ENCODE assay signal across 18 cellular contexts in the genomic region with DNA sequence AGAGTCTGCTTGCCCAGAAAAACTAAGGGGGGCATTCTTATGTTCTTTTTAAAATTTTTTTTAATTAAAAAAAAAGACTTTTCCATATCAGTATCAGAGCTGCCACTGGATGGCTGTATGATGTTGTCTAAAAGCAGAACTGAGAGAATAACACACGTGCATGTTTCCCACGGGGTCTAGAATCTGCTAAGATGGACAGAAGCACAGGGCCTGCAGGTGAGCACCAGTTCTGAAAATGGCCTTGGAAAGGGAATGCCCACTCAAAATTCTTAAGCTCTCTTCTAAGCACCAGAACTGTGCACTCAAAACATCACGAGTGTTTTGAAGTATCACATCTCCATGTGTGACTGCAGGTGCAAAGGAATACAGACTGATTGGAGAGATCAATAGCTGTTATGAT.
A peak's percentile ranks its signal among the peaks of the same experiment; 100 is the strongest.
DNase-seq lines count a peak whose midpoint lies in the region; ATAC-seq, FAIRE-seq and TF ChIP-seq lines count a peak whose summit lies in the region.
"Had no signal": no experiment of that assay in that cellular context is flagged by ENCODE, and none has a peak within 500 bp of the region (broad histone marks: within the 10 kb centered on the region; RNA-seq: fewer than 3 reads in every experiment).

No MANE protein-coding gene starts in this region.

- H3K27ac ChIP-seq in OCI-LY7 (ENCODE audit: low read depth, low read length, poor library complexity, severe bottlenecking): no peak overlapping the region
- H3K27ac ChIP-seq in neuronal stem cell (replicated peaks; ENCODE audit: low read length): peak overlapping the region; percentile 4
- H3K27ac ChIP-seq in gastroesophageal sphincter: no peak overlapping the region
- H3K27ac ChIP-seq: SJCRH30 had no signal

- ATAC-seq in GM21526 (IDR thresholded peaks at IDR 0.05; ENCODE audit: low FRiP score, unreplicated experiment): peak; percentile 59
- ATAC-seq in gastroesophageal sphincter: no peak
- no peak for ATAC-seq in GM21360 (IDR thresholded peaks at IDR 0.05; ENCODE audit: unreplicated experiment)

- no peak overlapping the region for H2BK15ac ChIP-seq in neuronal stem cell (ENCODE audit: low read length)

- H3K4ac ChIP-seq in neuronal stem cell (ENCODE audit: low read length): no peak overlapping the region

- no peak overlapping the region for H4K91ac ChIP-seq in neuronal stem cell (ENCODE audit: low read depth, low read length, poor library complexity)

- no peak overlapping the region for H4K8ac ChIP-seq in neuronal stem cell (ENCODE audit: low read depth, low read length)

- H2AK5ac ChIP-seq in neuronal stem cell (ENCODE audit: low read depth, low read length): no peak overlapping the region

- H3K4me1 ChIP-seq in OCI-LY7 (ENCODE audit: insufficient read depth, low read length, poor library complexity, severe bottlenecking) (peaks cover 4% of the 10 kb centered on the region), neuronal stem cell (ENCODE audit: control insufficient read depth in 2 of 2, insufficient read depth in 1 of 2, low read depth in 1 of 2, low read length in 2 of 2) (peaks cover 0 to 8% of the 10 kb centered on the region in 2 donors), gastroesophageal sphincter (no peaks in the 10 kb centered on the region)

- FAIRE-seq in GM12892 (lab: Jason Lieb, UNC): peak; percentile 75

- BruUV-seq in OCI-LY7 (replicated peaks; lab: Mats Ljungman, UMichigan): no TSS peak

- TF ChIP-seq EP300 in gastroesophageal sphincter (IDR thresholded peaks at IDR 0.05): no peak

- TF ChIP-seq CTCF in OCI-LY7 (conservative IDR thresholded peaks at IDR 0.05; ENCODE audit: low read length) (0 out of 2 replicates have a peak, but pooled peaks have one; percentile 45), gastroesophageal sphincter (IDR thresholded peaks at IDR 0.05) (no peak)

- no peak overlapping the region for H3K23ac ChIP-seq in neuronal stem cell (ENCODE audit: low read depth, low read length, poor library complexity)

- no peak overlapping the region for H2BK120ac ChIP-seq in neuronal stem cell (ENCODE audit: low read depth, low read length)

- H3K79me2 ChIP-seq in OCI-LY7 (ENCODE audit: insufficient read depth, low read depth, low read length): no peaks in the 10 kb centered on the region

- H3K4me3 ChIP-seq in OCI-LY7 (ENCODE audit: low read depth, low read length, poor library complexity, severe bottlenecking) (no peak overlapping the region), neuronal stem cell (ENCODE audit: low read length in 2 of 2) (no peak overlapping the region), gastroesophageal sphincter (no peak overlapping the region)
- H3K4me3 ChIP-seq: SJCRH30 had no signal

- POLR2A ChIA-PET in OCI-LY7 (lab: Charles Lee): interaction anchor here (0.5 to 1.1 kb wide), 3 partner anchors 14 to 216 kb away, joined by 3 to 4 read pairs (median 3); no protein-coding TSS in a partner anchor

- intact Hi-C loops in OCI-LY7 (cut with micrococcal nuclease; ENCODE audit: unreplicated experiment): no loop called here

- H3K79me1 ChIP-seq in neuronal stem cell (ENCODE audit: low read depth, low read length): no peaks in the 10 kb centered on the region

- no peaks in the 10 kb centered on the region for H4K20me1 ChIP-seq in OCI-LY7 (ENCODE audit: insufficient read depth, low read length)

- H2BK5ac ChIP-seq in neuronal stem cell (ENCODE audit: low read length): no peak overlapping the region

- no peak overlapping the region for H3K18ac ChIP-seq in neuronal stem cell (ENCODE audit: low read length)

- H3K9ac ChIP-seq in neuronal stem cell (ENCODE audit: low read depth, low read length, poor library complexity): no peak overlapping the region

- CTCF ChIA-PET in OCI-LY7 (lab: Charles Lee; ENCODE audit: unreplicated experiment): no interaction called here

- no peak overlapping the region for H2AFZ ChIP-seq in OCI-LY7 (ENCODE audit: low read length)
- peak overlapping the region; percentile 15 for H2AFZ ChIP-seq in neuronal stem cell (ENCODE audit: low read length)

- no peak overlapping the region for H3K14ac ChIP-seq in neuronal stem cell (ENCODE audit: low read length)

- WGBS in neuronal stem cell (ENCODE audit: extremely low coverage in 2 of 2, insufficient read length in 2 of 2, insufficient replicate concordance in 1 of 2), 2 donors: no CpG with 5 or more reads among the region's 3 CpGs
- 65 to 74% methylated on average over 3 of the region's 3 CpGs for WGBS in gastroesophageal sphincter (ENCODE audit: low coverage in 1 of 2), 2 donors

- no peak overlapping the region for H2BK12ac ChIP-seq in neuronal stem cell (ENCODE audit: low read length)

- TF ChIP-seq POLR2A in GM12892 (IDR thresholded peaks at IDR 0.05; ENCODE audit: low read depth, low read length) (no peak), gastroesophageal sphincter (IDR thresholded peaks at IDR 0.05) (no peak)

- no peak for DNase-seq in GM12892 (ENCODE audit: insufficient read length)
- peak; percentile 41 for DNase-seq in OCI-LY7 (ENCODE audit: low spot score)
- DNase-seq in neuronal stem cell (ENCODE audit: low spot score): no peak
- DNase-seq in glomerular visceral epithelial cell (ENCODE audit: extremely low spot score): no peak
- no peak for DNase-seq in DMS153 treated with DMSO at 0.1 percent for 48 hours (lab: John Stamatoyannopoulos, UW; ENCODE audit: unreplicated experiment)
- DNase-seq: DND-41, H7, HFFc6, KG1, NCI-H1105 treated with DMSO at 0.1 percent for 48 hours, NCI-H1694 treated with DMSO at 0.1 percent for 48 hours, NCI-H2107, NCI-H226, NCI-H524, SJCRH30 had no signal

- no peak overlapping the region for H3K4me2 ChIP-seq in OCI-LY7 (ENCODE audit: low read length)
- H3K4me2 ChIP-seq in neuronal stem cell (ENCODE audit: insufficient read depth, low read length, poor library complexity, severe bottlenecking): no peak overlapping the region

- H3K9me3 ChIP-seq in OCI-LY7 (ENCODE audit: low read length) (no peaks in the 10 kb centered on the region), neuronal stem cell (replicated peaks in 1 of 2; ENCODE audit: control insufficient read depth in 2 of 2, insufficient read depth in 1 of 2, low read depth in 1 of 2, low read length in 2 of 2) (no peaks in the 10 kb centered on the region), gastroesophageal sphincter (no peaks in the 10 kb centered on the region)
- H3K9me3 ChIP-seq: SJCRH30 had no signal

- H3K27me3 ChIP-seq in neuronal stem cell (ENCODE audit: control insufficient read depth in 3 of 3, insufficient read depth in 3 of 3, low read depth in 1 of 3, low read length in 3 of 3): no peaks in the 10 kb centered on the region
- no peaks in the 10 kb centered on the region for H3K27me3 ChIP-seq in gastroesophageal sphincter
- H3K27me3 ChIP-seq: SJCRH30 had no signal

- H3K9me2 ChIP-seq in OCI-LY7 (ENCODE audit: insufficient read depth, low read length): no peaks in the 10 kb centered on the region

- no peaks in the 10 kb centered on the region for H3K36me3 ChIP-seq in OCI-LY7 (ENCODE audit: insufficient read depth, low read length)
- H3K36me3 ChIP-seq in neuronal stem cell (replicated peaks in 1 of 2; ENCODE audit: control insufficient read depth in 2 of 2, insufficient read depth in 2 of 2, low read length in 2 of 2): no peaks in the 10 kb centered on the region
- no peaks in the 10 kb centered on the region for H3K36me3 ChIP-seq in gastroesophageal sphincter
- H3K36me3 ChIP-seq: SJCRH30 had no signal
